18 cellular contexts compared by ENCODE assay signal in the genomic region with DNA sequence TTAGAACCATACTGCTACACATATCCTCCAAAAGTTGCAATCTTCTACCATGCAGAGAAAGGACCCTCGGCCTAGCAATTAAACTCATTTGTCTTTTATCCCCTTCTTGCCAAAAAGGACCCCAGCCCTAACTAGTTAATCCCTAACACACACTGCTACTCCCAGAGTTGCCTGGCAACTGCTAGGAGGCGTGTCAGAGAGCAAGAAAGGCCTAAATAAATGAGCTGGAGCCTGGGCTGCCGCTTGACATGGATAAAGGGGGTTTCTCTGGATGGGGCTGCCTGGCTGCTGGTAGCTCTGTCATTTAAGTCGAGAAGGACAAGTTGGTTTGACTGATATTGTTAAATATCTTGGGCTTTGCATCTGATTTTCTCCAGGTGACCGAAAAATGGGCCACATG.
DNase-seq lines count a peak whose midpoint lies in the region; TF ChIP-seq lines count a peak whose summit lies in the region.
"Had no signal": no experiment of that assay in that cellular context is flagged by ENCODE, and none has a peak within 500 bp of the region (broad histone marks: within the 10 kb centered on the region; RNA-seq: fewer than 3 reads in every experiment).

No MANE protein-coding gene starts in this region.

- no peak overlapping the region for H2BK15ac ChIP-seq in mesendoderm (replicated peaks; ENCODE audit: low read depth)

- no peak overlapping the region for H3K4me3 ChIP-seq in mesendoderm (ENCODE audit: low read length)
- H3K4me3 ChIP-seq in spleen, result no peak overlapping the region
- H3K4me3 ChIP-seq: upper lobe of left lung had no signal

- no peak overlapping the region for H3K9ac ChIP-seq in mesendoderm (ENCODE audit: low read length)

- H3K4me2 ChIP-seq in mesendoderm (ENCODE audit: low read length), result no peak overlapping the region

- H3K18ac ChIP-seq in mesendoderm (ENCODE audit: low read length), result no peak overlapping the region

- no peak overlapping the region for H3K56ac ChIP-seq in mesendoderm (ENCODE audit: low read length)

- H3K27ac Mint-ChIP-seq in mesothelial cell of epicardium, result no peak overlapping the region
- no peak overlapping the region for H3K27ac Mint-ChIP-seq in activated T-helper 1 cell treated with anti-CD3 and anti-CD28 coated beads, Interleukin-12 subunit alpha, Interleukin-12 subunit beta, Interleukin-2, Interleukin-4 antibody, amounts not matched to agents 30 ng/mL and 10 ng/mL and 1 ng/mL, durations not matched to agents 14 hours and 24 hours and 36 hours
- H3K27ac Mint-ChIP-seq: activated CD4-positive, alpha-beta T cell treated with anti-CD3 and anti-CD28 coated beads, Interleukin-2, amount 10 ng/mL, durations not matched to agents 24 days and 14 days; IgD-negative memory B cell had no signal

- H3K36me3 ChIP-seq in mesendoderm (ENCODE audit: control insufficient read depth, insufficient read depth, low read length) (no peaks in the 10 kb centered on the region), spleen (peaks cover 0 to 49% (median 5%) of the 10 kb centered on the region in 6 donors)

- H2BK120ac ChIP-seq in mesendoderm (ENCODE audit: low read depth, low read length), result no peak overlapping the region

- H3K4me1 Mint-ChIP-seq in mesothelial cell of epicardium, result peaks cover 23% of the 10 kb centered on the region
- peaks cover 15% of the 10 kb centered on the region for H3K4me1 Mint-ChIP-seq in activated T-helper 1 cell treated with anti-CD3 and anti-CD28 coated beads, Interleukin-12 subunit alpha, Interleukin-12 subunit beta, Interleukin-2, Interleukin-4 antibody, amounts not matched to agents 30 ng/mL and 10 ng/mL and 1 ng/mL, durations not matched to agents 14 hours and 24 hours and 36 hours (ENCODE audit: low read depth)

- peaks cover 15% of the 10 kb centered on the region for H3K36me3 Mint-ChIP-seq in mesothelial cell of epicardium
- H3K36me3 Mint-ChIP-seq in activated T-helper 1 cell treated with anti-CD3 and anti-CD28 coated beads, Interleukin-12 subunit alpha, Interleukin-12 subunit beta, Interleukin-2, Interleukin-4 antibody, amounts not matched to agents 30 ng/mL and 10 ng/mL and 1 ng/mL, durations not matched to agents 14 hours and 24 hours and 36 hours (ENCODE audit: low read depth), result no peaks in the 10 kb centered on the region

- H3K9me3 ChIP-seq in spleen, result no peaks in the 10 kb centered on the region
- H3K9me3 ChIP-seq: upper lobe of left lung had no signal

- H3K27me3 ChIP-seq in mesendoderm (ENCODE audit: insufficient read depth, low read length, poor library complexity) (no peaks in the 10 kb centered on the region), spleen (replicated peaks in 1 of 7) (no peaks in the 10 kb centered on the region)
- H3K27me3 ChIP-seq: upper lobe of left lung had no signal

- DNase-seq in COLO668 (lab: John Stamatoyannopoulos, UW; ENCODE audit: unreplicated experiment), result peak; percentile 7
- peak; percentile 3 for DNase-seq in NCI-H1092 (lab: John Stamatoyannopoulos, UW)
- peak; percentile 51 for DNase-seq in SK-N-DZ (ENCODE audit: low spot score)
- peak; percentile 83 for DNase-seq in mesendoderm
- no peak for DNase-seq in mesothelial cell of epicardium (ENCODE audit: low spot score in 2 of 2, unreplicated experiment in 2 of 2)
- DNase-seq in activated T-helper 1 cell treated with anti-CD3 and anti-CD28 coated beads, Interleukin-12 subunit alpha, Interleukin-12 subunit beta, Interleukin-2, Interleukin-4 antibody, amounts not matched to agents 30 ng/mL and 10 ng/mL and 1 ng/mL, durations not matched to agents 14 hours and 24 hours and 36 hours (ENCODE audit: low spot score), result no peak
- DNase-seq in spleen, result no peak
- DNase-seq: activated CD4-positive, alpha-beta T cell treated with anti-CD3 and anti-CD28 coated beads, Interleukin-2, amount 10 ng/mL, durations not matched to agents 24 days and 14 days; activated T-cell treated with anti-CD3 and anti-CD28 coated beads, Interleukin-2, amount 50 U/mL, for 24 hours; AML-193; central memory CD4-positive, alpha-beta T cell; HCEC 1CT; islet precursor cell; NCI-H1105; stimulated activated CD4-positive, alpha-beta T cell treated with anti-CD3 and anti-CD28 coated beads, Interleukin-4, amount 100 ng/mL, for 4 hours; T-helper 9 cell; upper lobe of left lung had no signal

- H4K5ac ChIP-seq in mesendoderm (ENCODE audit: low read length), result no peak overlapping the region

- TF ChIP-seq POLR2A in spleen (IDR thresholded peaks at IDR 0.05), result no peak

- H3K4ac ChIP-seq in mesendoderm (ENCODE audit: low read depth, low read length), result no peak overlapping the region

- H3K23ac ChIP-seq in mesendoderm (ENCODE audit: low read length), result no peak overlapping the region

- H2AK5ac ChIP-seq in mesendoderm (ENCODE audit: low read length), result no peak overlapping the region

- intact Hi-C loops in activated T-helper 1 cell treated with anti-CD3 and anti-CD28 coated beads, Interleukin-12 subunit alpha, Interleukin-12 subunit beta, Interleukin-2, Interleukin-4 antibody, amounts not matched to agents 30 ng/mL and 10 ng/mL and 1 ng/mL, durations not matched to agents 14 hours and 24 hours and 36 hours (cut with micrococcal nuclease), result no loop called here
- intact Hi-C loops in spleen (cut with DNase I; ENCODE audit: low total_unique reads), result no loop called here

- no peaks in the 10 kb centered on the region for H3K79me1 ChIP-seq in mesendoderm (ENCODE audit: low read length)

- H3K4me1 ChIP-seq in mesendoderm (ENCODE audit: control insufficient read depth, low read depth, low read length) (peaks cover 3% of the 10 kb centered on the region), spleen (peaks cover 0 to 15% (median 0%) of the 10 kb centered on the region in 6 donors)
- H3K4me1 ChIP-seq: upper lobe of left lung had no signal

- no CpG with 5 or more reads among the region's 5 CpGs for WGBS in mesendoderm (ENCODE audit: extremely low coverage, insufficient coverage, low lambda C conversion rate)
- WGBS in spleen, 5 donors, result 85 to 91% (median 87%) methylated on average over 5 of the region's 5 CpGs

- peaks cover 6% of the 10 kb centered on the region for H3K9me3 Mint-ChIP-seq in mesothelial cell of epicardium
- no peaks in the 10 kb centered on the region for H3K9me3 Mint-ChIP-seq in activated T-helper 1 cell treated with anti-CD3 and anti-CD28 coated beads, Interleukin-12 subunit alpha, Interleukin-12 subunit beta, Interleukin-2, Interleukin-4 antibody, amounts not matched to agents 30 ng/mL and 10 ng/mL and 1 ng/mL, durations not matched to agents 14 hours and 24 hours and 36 hours
- H3K9me3 Mint-ChIP-seq: activated CD4-positive, alpha-beta T cell treated with anti-CD3 and anti-CD28 coated beads, Interleukin-2, amount 10 ng/mL, durations not matched to agents 24 days and 14 days; activated T-cell treated with anti-CD3 and anti-CD28 coated beads, Interleukin-2, amount 50 U/mL, for 24 hours; IgD-negative memory B cell had no signal

- TF ChIP-seq CTCF in mesothelial cell of epicardium (IDR thresholded peaks at IDR 0.05; ENCODE audit: unreplicated experiment), result no peak
- TF ChIP-seq CTCF in spleen (IDR thresholded peaks at IDR 0.05 in 8 of 11, conservative IDR thresholded peaks at IDR 0.05 in 3 of 11), result no peak

- H3K79me2 ChIP-seq in mesendoderm (ENCODE audit: control insufficient read depth, insufficient read depth, low read length), result no peaks in the 10 kb centered on the region

- no peak overlapping the region for H3K4me3 Mint-ChIP-seq in mesothelial cell of epicardium
- no peak overlapping the region for H3K4me3 Mint-ChIP-seq in activated T-helper 1 cell treated with anti-CD3 and anti-CD28 coated beads, Interleukin-12 subunit alpha, Interleukin-12 subunit beta, Interleukin-2, Interleukin-4 antibody, amounts not matched to agents 30 ng/mL and 10 ng/mL and 1 ng/mL, durations not matched to agents 14 hours and 24 hours and 36 hours
- H3K4me3 Mint-ChIP-seq: activated CD4-positive, alpha-beta T cell treated with anti-CD3 and anti-CD28 coated beads, Interleukin-2, amount 10 ng/mL, durations not matched to agents 24 days and 14 days; activated T-cell treated with anti-CD3 and anti-CD28 coated beads, Interleukin-2, amount 50 U/mL, for 24 hours; IgD-negative memory B cell had no signal

- H3K27me3 Mint-ChIP-seq in mesothelial cell of epicardium (ENCODE audit: low read depth), result no peaks in the 10 kb centered on the region
- no peaks in the 10 kb centered on the region for H3K27me3 Mint-ChIP-seq in activated T-helper 1 cell treated with anti-CD3 and anti-CD28 coated beads, Interleukin-12 subunit alpha, Interleukin-12 subunit beta, Interleukin-2, Interleukin-4 antibody, amounts not matched to agents 30 ng/mL and 10 ng/mL and 1 ng/mL, durations not matched to agents 14 hours and 24 hours and 36 hours (ENCODE audit: insufficient read depth)
- H3K27me3 Mint-ChIP-seq: activated CD4-positive, alpha-beta T cell treated with anti-CD3 and anti-CD28 coated beads, Interleukin-2, amount 10 ng/mL, durations not matched to agents 24 days and 14 days; activated T-cell treated with anti-CD3 and anti-CD28 coated beads, Interleukin-2, amount 50 U/mL, for 24 hours; IgD-negative memory B cell had no signal

- H2BK5ac ChIP-seq in mesendoderm (ENCODE audit: low read length), result no peak overlapping the region

- no peak overlapping the region for H4K8ac ChIP-seq in mesendoderm (ENCODE audit: low read depth, low read length)

- no peak overlapping the region for H3K27ac ChIP-seq in mesendoderm (ENCODE audit: low read depth, low read length)
- H3K27ac ChIP-seq in spleen, result no peak overlapping the region
- H3K27ac ChIP-seq: upper lobe of left lung had no signal

Comparison
In these comparisons a context has a peak if more than half of its experiments do, and no peak if none do; other contexts are left out.
1. DNase-seq: peak in COLO668 (single experiment), NCI-H1092 (single experiment), SK-N-DZ (single experiment) and mesendoderm (single experiment); none in mesothelial cell of epicardium (0 of 2), activated T-helper 1 cell treated with anti-CD3 and anti-CD28 coated beads, Interleukin-12 subunit alpha, Interleukin-12 subunit beta, Interleukin-2, Interleukin-4 antibody, amounts not matched to agents 30 ng/mL and 10 ng/mL and 1 ng/mL, durations not matched to agents 14 hours and 24 hours and 36 hours (single experiment) and spleen (single experiment).